In genomic region chr1:25651036-25651640, GRCh38 we compare ENCODE assay signal across 1 cellular context.
TF ChIP-seq lines count a peak whose summit lies in the region.

No MANE protein-coding gene starts in this region.

TF ChIP-seq in HepG2, 621 proteins besides CTCF, POLR2A, EP300 and RAD21 (continued from another document):
- TF ChIP-seq, protein P1, sequence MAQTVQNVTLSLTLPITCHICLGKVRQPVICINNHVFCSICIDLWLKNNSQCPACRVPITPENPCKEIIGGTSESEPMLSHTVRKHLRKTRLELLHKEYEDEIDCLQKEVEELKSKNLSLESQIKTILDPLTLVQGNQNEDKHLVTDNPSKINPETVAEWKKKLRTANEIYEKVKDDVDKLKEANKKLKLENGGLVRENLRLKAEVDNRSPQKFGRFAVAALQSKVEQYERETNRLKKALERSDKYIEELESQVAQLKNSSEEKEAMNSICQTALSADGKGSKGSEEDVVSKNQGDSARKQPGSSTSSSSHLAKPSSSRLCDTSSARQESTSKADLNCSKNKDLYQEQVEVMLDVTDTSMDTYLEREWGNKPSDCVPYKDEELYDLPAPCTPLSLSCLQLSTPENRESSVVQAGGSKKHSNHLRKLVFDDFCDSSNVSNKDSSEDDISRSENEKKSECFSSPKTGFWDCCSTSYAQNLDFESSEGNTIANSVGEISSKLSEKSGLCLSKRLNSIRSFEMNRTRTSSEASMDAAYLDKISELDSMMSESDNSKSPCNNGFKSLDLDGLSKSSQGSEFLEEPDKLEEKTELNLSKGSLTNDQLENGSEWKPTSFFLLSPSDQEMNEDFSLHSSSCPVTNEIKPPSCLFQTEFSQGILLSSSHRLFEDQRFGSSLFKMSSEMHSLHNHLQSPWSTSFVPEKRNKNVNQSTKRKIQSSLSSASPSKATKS (CRISPR knock-in tag; IDR thresholded peaks at IDR 0.05): no peak
- TF ChIP-seq HOXA9 (CRISPR knock-in tag; IDR thresholded peaks at IDR 0.05; ENCODE audit: borderline replicate concordance) (no peak), ZNF451 (CRISPR knock-in tag; IDR thresholded peaks at IDR 0.05) (no peak), FOSL1 (CRISPR knock-in tag; IDR thresholded peaks at IDR 0.05; ENCODE audit: borderline replicate concordance) (no peak), ZNF18 (CRISPR knock-in tag; IDR thresholded peaks at IDR 0.05; ENCODE audit: insufficient replicate concordance) (no peak), MBNL3 (CRISPR knock-in tag; conservative IDR thresholded peaks at IDR 0.05) (no peak), NFYC (CRISPR knock-in tag; IDR thresholded peaks at IDR 0.05) (no peak), ZNF256 (CRISPR knock-in tag; conservative IDR thresholded peaks at IDR 0.05) (no peak), GATAD1 (CRISPR knock-in tag; IDR thresholded peaks at IDR 0.05) (no peak), ZSCAN29 (CRISPR knock-in tag; conservative IDR thresholded peaks at IDR 0.05) (no peak), MTA1 (CRISPR knock-in tag; IDR thresholded peaks at IDR 0.05; ENCODE audit: borderline replicate concordance) (no peak), IRF9 (CRISPR knock-in tag; IDR thresholded peaks at IDR 0.05; ENCODE audit: borderline replicate concordance) (no peak)
- TF ChIP-seq, protein P2, sequence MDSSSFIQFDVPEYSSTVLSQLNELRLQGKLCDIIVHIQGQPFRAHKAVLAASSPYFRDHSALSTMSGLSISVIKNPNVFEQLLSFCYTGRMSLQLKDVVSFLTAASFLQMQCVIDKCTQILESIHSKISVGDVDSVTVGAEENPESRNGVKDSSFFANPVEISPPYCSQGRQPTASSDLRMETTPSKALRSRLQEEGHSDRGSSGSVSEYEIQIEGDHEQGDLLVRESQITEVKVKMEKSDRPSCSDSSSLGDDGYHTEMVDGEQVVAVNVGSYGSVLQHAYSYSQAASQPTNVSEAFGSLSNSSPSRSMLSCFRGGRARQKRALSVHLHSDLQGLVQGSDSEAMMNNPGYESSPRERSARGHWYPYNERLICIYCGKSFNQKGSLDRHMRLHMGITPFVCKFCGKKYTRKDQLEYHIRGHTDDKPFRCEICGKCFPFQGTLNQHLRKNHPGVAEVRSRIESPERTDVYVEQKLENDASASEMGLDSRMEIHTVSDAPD (CRISPR knock-in tag; IDR thresholded peaks at IDR 0.05): no peak
